Comparison of ENCODE assay signal across 8 cellular contexts in genomic region chr6:27753668-27754407, GRCh38.
A peak's percentile ranks its signal among the peaks of the same experiment; 100 is the strongest.
DNase-seq lines count a peak whose midpoint lies in the region; ATAC-seq, FAIRE-seq and TF ChIP-seq lines count a peak whose summit lies in the region.

No MANE protein-coding gene starts in this region.

- peaks cover 27% of the 10 kb centered on the region for H3K36me3 Mint-ChIP-seq in Caco-2 (ENCODE audit: insufficient read depth, unreplicated experiment)
- peaks cover 5% of the 10 kb centered on the region for H3K36me3 Mint-ChIP-seq in activated CD8-positive, alpha-beta memory T cell treated with anti-CD3 and anti-CD28 coated beads, Interleukin-2, amount 10 ng/mL, durations not matched to agents 7 days and 5 days
- no peaks in the 10 kb centered on the region for H3K36me3 Mint-ChIP-seq in stimulated activated memory B cell treated with anti-CD40 and anti-IgM and Interleukin-4, amounts not matched to agents 10 μg/mL and 1 μg/mL and 100 μg/mL, for 72 hours

- POLR2A ChIA-PET in Caco-2 (lab: Charles Lee) (interaction anchor here (0.6 kb wide), 2 partner anchors 9 to 54 kb away, joined by 5 to 7 read pairs; a partner anchor contains a TSS), endothelial cell of umbilical vein (lab: Charles Lee) (no interaction called here)

- H2AFZ ChIP-seq in endothelial cell of umbilical vein (ENCODE audit: low read depth, low read length) = peak overlapping the region; percentile 56

- H3K9ac ChIP-seq in endothelial cell of umbilical vein (replicated peaks; ENCODE audit: extremely low read depth, insufficient read depth, low read length) = no peak overlapping the region

- H3K4me1 ChIP-seq in Caco-2 (no peaks in the 10 kb centered on the region), endothelial cell of umbilical vein (ENCODE audit: control insufficient read depth, extremely low read depth, insufficient read depth, low read length) (peaks cover 5% of the 10 kb centered on the region)

- no peaks in the 10 kb centered on the region for H3K9me3 Mint-ChIP-seq in Caco-2 (ENCODE audit: unreplicated experiment)
- H3K9me3 Mint-ChIP-seq in activated CD8-positive, alpha-beta memory T cell treated with anti-CD3 and anti-CD28 coated beads, Interleukin-2, amount 10 ng/mL, durations not matched to agents 7 days and 5 days (ENCODE audit: low read depth) = no peaks in the 10 kb centered on the region
- H3K9me3 Mint-ChIP-seq in stimulated activated memory B cell treated with anti-CD40 and anti-IgM and Interleukin-4, amounts not matched to agents 10 μg/mL and 1 μg/mL and 100 μg/mL, for 72 hours = no peaks in the 10 kb centered on the region

- peak overlapping the region; percentile 74 for H3K4me3 Mint-ChIP-seq in Caco-2 (ENCODE audit: unreplicated experiment)
- peak overlapping the region; percentile 97 for H3K4me3 Mint-ChIP-seq in activated CD8-positive, alpha-beta memory T cell treated with anti-CD3 and anti-CD28 coated beads, Interleukin-2, amount 10 ng/mL, durations not matched to agents 7 days and 5 days
- peak overlapping the region; percentile 79 for H3K4me3 Mint-ChIP-seq in stimulated activated memory B cell treated with anti-CD40 and anti-IgM and Interleukin-4, amounts not matched to agents 10 μg/mL and 1 μg/mL and 100 μg/mL, for 72 hours

- H3K4me2 ChIP-seq in endothelial cell of umbilical vein (ENCODE audit: insufficient read depth, low read length) = peak overlapping the region; percentile 84

- TF ChIP-seq CTCF in Caco-2 (IDR thresholded peaks at IDR 0.05; ENCODE audit: insufficient read depth in 1 of 2, low read depth in 1 of 2, low read length in 1 of 2, severe bottlenecking in 1 of 2, unreplicated experiment in 1 of 2) = peak in 1 of 2 experiments; percentile 13
- no peak for TF ChIP-seq CTCF in endothelial cell of umbilical vein (IDR thresholded peaks at IDR 0.05; ENCODE audit: extremely low read depth in 1 of 2, insufficient read depth in 1 of 2, low read depth in 1 of 2, low read length in 2 of 2)

- BruUV-seq in Caco-2 (replicated peaks; lab: Mats Ljungman, UMichigan) (no TSS peak), endothelial cell of umbilical vein (replicated peaks; lab: Mats Ljungman, UMichigan) (no TSS peak)

- H3K27ac Mint-ChIP-seq in Caco-2 (ENCODE audit: unreplicated experiment) = peak overlapping the region; percentile 83
- peak overlapping the region; percentile 71 for H3K27ac Mint-ChIP-seq in activated CD8-positive, alpha-beta memory T cell treated with anti-CD3 and anti-CD28 coated beads, Interleukin-2, amount 10 ng/mL, durations not matched to agents 7 days and 5 days
- H3K27ac Mint-ChIP-seq in stimulated activated memory B cell treated with anti-CD40 and anti-IgM and Interleukin-4, amounts not matched to agents 10 μg/mL and 1 μg/mL and 100 μg/mL, for 72 hours = peak overlapping the region; percentile 91

- peaks cover 16% of the 10 kb centered on the region for H3K4me1 Mint-ChIP-seq in Caco-2 (ENCODE audit: low read depth, unreplicated experiment)
- peaks cover 38% of the 10 kb centered on the region for H3K4me1 Mint-ChIP-seq in activated CD8-positive, alpha-beta memory T cell treated with anti-CD3 and anti-CD28 coated beads, Interleukin-2, amount 10 ng/mL, durations not matched to agents 7 days and 5 days
- peaks cover 30% of the 10 kb centered on the region for H3K4me1 Mint-ChIP-seq in stimulated activated memory B cell treated with anti-CD40 and anti-IgM and Interleukin-4, amounts not matched to agents 10 μg/mL and 1 μg/mL and 100 μg/mL, for 72 hours

- no peak for TF ChIP-seq POLR2A in endothelial cell of umbilical vein (IDR thresholded peaks at IDR 0.05; ENCODE audit: low read depth, low read length)

- CTCF ChIA-PET in Caco-2 (lab: Charles Lee) = interaction anchor here (0.6 to 1.9 kb wide), 6 partner anchors 18 to 1160 kb away, joined by 3 to 9 read pairs (median 5); no protein-coding TSS in a partner anchor
- CTCF ChIA-PET in activated CD8-positive, alpha-beta memory T cell treated with anti-CD3 and anti-CD28 coated beads, Interleukin-2, amount 10 ng/mL, durations not matched to agents 7 days and 5 days (lab: Charles Lee) = interaction anchor here (0.6 to 4.1 kb wide), 16 partner anchors 15 to 577 kb away, joined by 3 to 28 read pairs (median 4); partner anchors contain the start of gene POM121L2
- CTCF ChIA-PET in endothelial cell of umbilical vein (lab: Charles Lee) = interaction anchor here (0.8 to 4.0 kb wide), 10 partner anchors 11 to 235 kb away, joined by 3 to 22 read pairs (median 5); no protein-coding TSS in a partner anchor

- dilution Hi-C loops in endothelial cell of umbilical vein (cut with MboI; ENCODE audit: extremely low pct_ligation_motif_present, low sequenced_read_pairs) = no loop called here

- no peaks in the 10 kb centered on the region for H3K27me3 Mint-ChIP-seq in Caco-2 (ENCODE audit: insufficient read depth, unreplicated experiment)
- peaks cover 10% of the 10 kb centered on the region for H3K27me3 Mint-ChIP-seq in activated CD8-positive, alpha-beta memory T cell treated with anti-CD3 and anti-CD28 coated beads, Interleukin-2, amount 10 ng/mL, durations not matched to agents 7 days and 5 days
- peaks cover 9% of the 10 kb centered on the region for H3K27me3 Mint-ChIP-seq in stimulated activated memory B cell treated with anti-CD40 and anti-IgM and Interleukin-4, amounts not matched to agents 10 μg/mL and 1 μg/mL and 100 μg/mL, for 72 hours

- intact Hi-C loops in Caco-2 (cut with micrococcal nuclease; ENCODE audit: unreplicated experiment) = loop anchor here (2.0 to 5.0 kb wide), 4 partner anchors 85 to 235 kb away; no protein-coding TSS in a partner anchor
- intact Hi-C loops in endothelial cell of umbilical vein (cut with micrococcal nuclease) = loop anchor here (1.0 to 10.0 kb wide), 7 partner anchors 15 to 577 kb away; partner anchors contain the start of gene POM121L2

- no peaks in the 10 kb centered on the region for H3K36me3 ChIP-seq in Caco-2 (ENCODE audit: control insufficient read depth, insufficient read depth, low read length)
- no peaks in the 10 kb centered on the region for H3K36me3 ChIP-seq in endothelial cell of umbilical vein (ENCODE audit: control insufficient read depth in 2 of 2, extremely low read depth in 1 of 2, insufficient read depth in 2 of 2, low read length in 2 of 2)

- peak overlapping the region; percentile 47 for H3K4me3 ChIP-seq in Caco-2 (ENCODE audit: low read depth, low read length)
- H3K4me3 ChIP-seq in endothelial cell of umbilical vein (replicated peaks in 1 of 3; ENCODE audit: insufficient read depth in 1 of 3, low read depth in 1 of 3, low read length in 3 of 3) = peak overlapping the region; percentile 31 to 61 (median 38)

- H3K9me3 ChIP-seq in Caco-2 = no peaks in the 10 kb centered on the region
- no peaks in the 10 kb centered on the region for H3K9me3 ChIP-seq in endothelial cell of umbilical vein (replicated peaks; ENCODE audit: control insufficient read depth, insufficient read depth, low read length)

- peak; percentile 48 for ATAC-seq in GM19467 (IDR thresholded peaks at IDR 0.05; ENCODE audit: unreplicated experiment)
- ATAC-seq in activated CD8-positive, alpha-beta memory T cell treated with anti-CD3 and anti-CD28 coated beads, Interleukin-2, amount 10 ng/mL, durations not matched to agents 7 days and 5 days = peak; percentile 70
- ATAC-seq in stimulated activated memory B cell treated with anti-CD40 and anti-IgM and Interleukin-4, amounts not matched to agents 10 μg/mL and 1 μg/mL and 100 μg/mL, for 72 hours = peak; percentile 72

- H3K27me3 ChIP-seq in Caco-2 (replicated peaks; ENCODE audit: control insufficient read depth, insufficient read depth, low read length) (no peaks in the 10 kb centered on the region), endothelial cell of umbilical vein (ENCODE audit: control insufficient read depth in 2 of 2, insufficient read depth in 2 of 2, low read length in 2 of 2) (peaks cover 35 to 36% of the 10 kb centered on the region in 2 experiments)

- no peaks in the 10 kb centered on the region for H3K79me2 ChIP-seq in endothelial cell of umbilical vein (ENCODE audit: control insufficient read depth, insufficient read depth, low read length)

- H4K20me1 ChIP-seq in endothelial cell of umbilical vein (replicated peaks; ENCODE audit: control insufficient read depth, extremely low read depth, insufficient read depth, low read length) = no peaks in the 10 kb centered on the region

- DNase-seq in Caco-2 = peak; percentile 81 to 90
- peak; percentile 82 for DNase-seq in HT1080 (ENCODE audit: low read depth)
- DNase-seq in NOMO-1 treated with dmso at 0.1 percent for 144 hours (lab: John Stamatoyannopoulos, UW; ENCODE audit: unreplicated experiment) = peak; percentile 79
- peak; percentile 90 for DNase-seq in activated CD8-positive, alpha-beta memory T cell treated with anti-CD3 and anti-CD28 coated beads, Interleukin-2, amount 10 ng/mL, durations not matched to agents 7 days and 5 days
- DNase-seq in endothelial cell of umbilical vein (ENCODE audit: low read depth, low spot score) = peak; percentile 37
- peak; percentile 87 for DNase-seq in myocyte (ENCODE audit: low read depth)

- H3K27ac ChIP-seq in endothelial cell of umbilical vein (ENCODE audit: insufficient read depth, low read depth, low read length) = no peak overlapping the region

- peak; percentile 76 for FAIRE-seq in endothelial cell of umbilical vein (lab: Jason Lieb, UNC)

- no peaks in the 10 kb centered on the region for H3K9me1 ChIP-seq in endothelial cell of umbilical vein (replicated peaks; ENCODE audit: control insufficient read depth, extremely low read depth, insufficient read depth, low read length)

TF ChIP-seq in endothelial cell of umbilical vein, 7 proteins besides CTCF, POLR2A, EP300 and RAD21:
- TF ChIP-seq JUN (IDR thresholded peaks at IDR 0.05; ENCODE audit: borderline replicate concordance, insufficient read depth, insufficient read length, low read depth) (no peak), GATA2 (IDR thresholded peaks at IDR 0.05; ENCODE audit: insufficient read depth, insufficient read length, low read depth, low read length) (no peak), POLR2AphosphoS5 (IDR thresholded peaks at IDR 0.05; ENCODE audit: insufficient read depth, low read depth, low read length) (no peak), FOS (IDR thresholded peaks at IDR 0.05; ENCODE audit: borderline replicate concordance, insufficient read depth, low read length) (no peak), EZH2 (IDR thresholded peaks at IDR 0.05; ENCODE audit: borderline replicate concordance, low read depth, low read length, severe bottlenecking) (no peak), MYC (IDR thresholded peaks at IDR 0.05; ENCODE audit: low read depth, low read length) (no peak), MAX (IDR thresholded peaks at IDR 0.05; ENCODE audit: insufficient read depth, insufficient read length) (no peak)
TF ChIP-seq in endothelial cell of umbilical vein: peak in this region for 0.

Comparison
In these comparisons a context has a peak if more than half of its experiments do, and no peak if none do; other contexts are left out.
1. DNase-seq: peak in every context shown above with its lines; median percentile 90 in activated CD8-positive, alpha-beta memory T cell treated with anti-CD3 and anti-CD28 coated beads, Interleukin-2, amount 10 ng/mL, durations not matched to agents 7 days and 5 days; 87 in myocyte; 86 in Caco-2; 82 in HT1080; 79 in NOMO-1 treated with dmso at 0.1 percent for 144 hours; 37 in endothelial cell of umbilical vein.